ENCODE assay signal across 25 cellular contexts in genomic region chr10:108836362-108836761, GRCh38.
"Had no signal": no experiment of that assay in that cellular context is flagged by ENCODE, and none has a peak within 500 bp of the region (broad histone marks: within the 10 kb centered on the region; RNA-seq: fewer than 3 reads in every experiment).

No MANE protein-coding gene starts in this region.

- ATAC-seq: activated T-cell treated with anti-CD3 and anti-CD28 coated beads, Interleukin-2, amount 50 U/mL, for 4 hours; effector memory CD8-positive, alpha-beta T cell; esophagus mucosa; natural killer cell; stimulated activated naive B cell treated with anti-CD40 and anti-IgM and Interleukin-4, amounts not matched to agents 10 μg/mL and 1 μg/mL and 100 μg/mL, for 72 hours had no signal

- H3K9me3 Mint-ChIP-seq: stimulated activated naive B cell treated with anti-CD40 and anti-IgM and Interleukin-4, amounts not matched to agents 10 μg/mL and 1 μg/mL and 100 μg/mL, for 72 hours had no signal

- H3K9me3 ChIP-seq: adrenal gland, sigmoid colon, testis, uterus had no signal

- DNase-seq: activated CD4-positive, alpha-beta T cell treated with anti-CD3 and anti-CD28 coated beads for 1 hour; activated CD4-positive, alpha-beta T cell treated with anti-CD3 and anti-CD28 coated beads, Interleukin-2, amount 50 U/mL, for 1 hour; activated CD8-positive, alpha-beta memory T cell treated with anti-CD3 and anti-CD28 coated beads for 24 hours; activated CD8-positive, alpha-beta memory T cell treated with anti-CD3 and anti-CD28 coated beads, Interleukin-2, amount 50 U/mL, for 4 hours; activated naive CD4-positive, alpha-beta T cell; activated T-cell treated with anti-CD3 and anti-CD28 coated beads, Interleukin-2, amount 50 U/mL, for 4 hours; adrenal gland; effector memory CD8-positive, alpha-beta T cell; glutamatergic neuron; midbrain; natural killer cell; retina; sigmoid colon; stimulated activated CD4-positive, alpha-beta T cell treated with anti-CD3 and anti-CD28 coated beads, Interleukin-2, amount 100 ng/mL, for 48 hours; stimulated activated CD8-positive, alpha-beta memory T cell treated with anti-CD3 and anti-CD28 coated beads, Interleukin-4, amount 100 ng/mL, for 48 hours; stimulated activated naive B cell treated with anti-CD40 and anti-IgM and Interleukin-4, amounts not matched to agents 10 μg/mL and 1 μg/mL and 100 μg/mL, for 72 hours; testis; trophoblast cell; uterus had no signal

- H3K4me3 ChIP-seq: adrenal gland, hepatocyte, sigmoid colon, smooth muscle cell, testis, uterus had no signal

- H3K4me1 ChIP-seq: adrenal gland, sigmoid colon, testis, uterus had no signal

- H3K4me3 Mint-ChIP-seq: activated naive CD8-positive, alpha-beta T cell; activated T-cell treated with anti-CD3 and anti-CD28 coated beads, Interleukin-2, amount 50 U/mL, for 4 hours; central memory CD8-positive, alpha-beta T cell; effector memory CD8-positive, alpha-beta T cell; natural killer cell; stimulated activated naive B cell treated with anti-CD40 and anti-IgM and Interleukin-4, amounts not matched to agents 10 μg/mL and 1 μg/mL and 100 μg/mL, for 72 hours had no signal

- H3K36me3 Mint-ChIP-seq: activated naive CD8-positive, alpha-beta T cell; natural killer cell; stimulated activated naive B cell treated with anti-CD40 and anti-IgM and Interleukin-4, amounts not matched to agents 10 μg/mL and 1 μg/mL and 100 μg/mL, for 72 hours had no signal

- H3K36me3 ChIP-seq: adrenal gland, sigmoid colon, uterus had no signal

- H3K27me3 ChIP-seq: adrenal gland, hepatocyte, sigmoid colon, testis, uterus had no signal

- H3K4me1 Mint-ChIP-seq: central memory CD8-positive, alpha-beta T cell; natural killer cell; stimulated activated naive B cell treated with anti-CD40 and anti-IgM and Interleukin-4, amounts not matched to agents 10 μg/mL and 1 μg/mL and 100 μg/mL, for 72 hours had no signal

- H3K27ac Mint-ChIP-seq: activated naive CD8-positive, alpha-beta T cell; activated T-helper 2 cell treated with anti-CD3 and anti-CD28 coated beads, Interferon-gamma antibody, Interleukin-2, Interleukin-4, amounts not matched to agents 10 μg/mL and 5 μg/mL and 100 μg/mL, durations not matched to agents 14 hours and 24 hours and 36 hours; effector memory CD8-positive, alpha-beta T cell; natural killer cell; stimulated activated naive B cell treated with anti-CD40 and anti-IgM and Interleukin-4, amounts not matched to agents 10 μg/mL and 1 μg/mL and 100 μg/mL, for 72 hours had no signal

- H3K27me3 Mint-ChIP-seq: activated naive CD8-positive, alpha-beta T cell; central memory CD8-positive, alpha-beta T cell; effector memory CD8-positive, alpha-beta T cell had no signal

- H3K27ac ChIP-seq: adrenal gland, hepatocyte, sigmoid colon, testis, uterus had no signal
